In the genomic region with DNA sequence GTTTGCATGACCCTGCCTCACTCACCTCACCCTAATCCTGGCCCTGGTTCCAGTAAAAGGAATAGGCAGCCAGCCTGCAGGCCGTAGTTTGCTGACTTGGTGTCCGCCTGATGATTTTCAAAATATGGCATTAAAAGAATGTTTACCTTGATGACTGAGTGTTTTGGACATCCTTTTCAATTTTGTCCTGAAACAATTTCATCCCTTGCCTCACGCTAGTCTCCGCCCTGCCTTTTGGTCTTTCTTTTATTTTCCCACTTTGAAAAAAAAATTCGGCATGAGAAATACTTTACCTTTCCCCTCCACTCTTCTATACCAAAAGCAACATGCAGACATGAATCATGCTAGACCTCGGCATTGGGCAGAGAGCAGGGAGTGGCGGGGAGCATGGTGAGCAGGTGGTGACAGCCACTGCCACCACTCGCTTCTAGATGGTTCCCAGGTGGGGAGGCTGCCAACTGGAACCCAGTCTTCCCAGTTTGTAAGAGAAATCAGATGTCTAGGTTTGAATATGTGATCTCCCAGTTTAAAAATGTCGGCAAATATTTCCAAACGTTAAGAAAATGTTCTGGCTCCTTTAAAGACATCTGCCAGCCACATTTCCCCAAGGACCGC, we compare ENCODE assay signal across 20 cellular contexts.
"Had no signal": no experiment of that assay in that cellular context is flagged by ENCODE, and none has a peak within 500 bp of the region (broad histone marks: within the 10 kb centered on the region; RNA-seq: fewer than 3 reads in every experiment).

No MANE protein-coding gene starts in this region.

- H3K79me2 ChIP-seq: hepatocyte had no signal

- H3K27ac Mint-ChIP-seq: activated CD4-positive, alpha-beta memory T cell treated with anti-CD3 and anti-CD28 coated beads, Interleukin-2, amount 10 ng/mL, durations not matched to agents 7 days and 5 days; activated CD8-positive, alpha-beta memory T cell treated with anti-CD3 and anti-CD28 coated beads, Interleukin-2, amount 10 ng/mL, durations not matched to agents 7 days and 5 days; activated T-helper 2 cell treated with anti-CD3 and anti-CD28 coated beads, Interferon-gamma antibody, Interleukin-2, Interleukin-4, amounts not matched to agents 10 μg/mL and 5 μg/mL and 100 μg/mL, durations not matched to agents 14 hours and 24 hours and 36 hours; dendritic cell treated with granulocyte-macrophage colony-stimulating factor and Interleukin-4, amounts not matched to agents 40 ng/mL and 50 ng/mL, for 4 days; T-helper 2 cell treated with Interferon-gamma antibody and Interleukin-4, amounts not matched to agents 5 μg/mL and 100 μg/mL, for 36 hours; WTC11 had no signal

- H3K36me3 ChIP-seq: right atrium auricular region had no signal

- DNase-seq: activated CD4-positive, alpha-beta memory T cell treated with anti-CD3 and anti-CD28 coated beads, Interleukin-2, amount 10 ng/mL, durations not matched to agents 7 days and 5 days; activated CD4-positive, alpha-beta T cell treated with anti-CD3 and anti-CD28 coated beads for 4 hours; activated CD8-positive, alpha-beta memory T cell treated with anti-CD3 and anti-CD28 coated beads, Interleukin-2, amount 10 ng/mL, durations not matched to agents 7 days and 5 days; activated naive CD4-positive, alpha-beta T cell treated with anti-CD3 and anti-CD28 coated beads, Interleukin-2, amount 50 U/mL, for 16 hours; activated T-cell treated with anti-CD3 and anti-CD28 coated beads, Interleukin-2, amount 50 U/mL, for 1 hour; cerebellar nuclear complex; effector memory CD4-positive, alpha-beta T cell; esophagus squamous epithelium; small intestine; stimulated activated CD4-positive, alpha-beta T cell treated with anti-CD3 and anti-CD28 coated beads, Interleukin-4, amount 100 ng/mL, for 1 hour had no signal

- H3K27me3 ChIP-seq: ascending aorta, right atrium auricular region had no signal

- H3K27ac ChIP-seq: ascending aorta, esophagus squamous epithelium, hepatocyte, left lung, prostate gland, right atrium auricular region had no signal

- H3K36me3 Mint-ChIP-seq: activated CD8-positive, alpha-beta memory T cell treated with anti-CD3 and anti-CD28 coated beads, Interleukin-2, amount 10 ng/mL, durations not matched to agents 7 days and 5 days had no signal

- H3K4me2 ChIP-seq: hepatocyte had no signal

- H3K4me3 ChIP-seq: ascending aorta, esophagus squamous epithelium, hepatocyte, left lung, prostate gland, right atrium auricular region had no signal

- ATAC-seq: activated CD8-positive, alpha-beta memory T cell treated with anti-CD3 and anti-CD28 coated beads, Interleukin-2, amount 10 ng/mL, durations not matched to agents 7 days and 5 days; left lung had no signal

- H3K4me1 ChIP-seq: prostate gland had no signal

- H3K4me3 Mint-ChIP-seq: activated CD4-positive, alpha-beta memory T cell treated with anti-CD3 and anti-CD28 coated beads, Interleukin-2, amount 10 ng/mL, durations not matched to agents 7 days and 5 days; activated CD8-positive, alpha-beta memory T cell treated with anti-CD3 and anti-CD28 coated beads, Interleukin-2, amount 10 ng/mL, durations not matched to agents 7 days and 5 days; dendritic cell treated with granulocyte-macrophage colony-stimulating factor and Interleukin-4, amounts not matched to agents 40 ng/mL and 50 ng/mL, for 4 days; neural crest cell; T-helper 2 cell treated with Interferon-gamma antibody and Interleukin-4, amounts not matched to agents 5 μg/mL and 100 μg/mL, for 36 hours; WTC11 had no signal

- H3K9me3 Mint-ChIP-seq: activated CD4-positive, alpha-beta memory T cell treated with anti-CD3 and anti-CD28 coated beads, Interleukin-2, amount 10 ng/mL, durations not matched to agents 7 days and 5 days; activated T-helper 2 cell treated with anti-CD3 and anti-CD28 coated beads, Interferon-gamma antibody, Interleukin-2, Interleukin-4, amounts not matched to agents 10 μg/mL and 5 μg/mL and 100 μg/mL, durations not matched to agents 14 hours and 24 hours and 36 hours; dendritic cell treated with granulocyte-macrophage colony-stimulating factor and Interleukin-4, amounts not matched to agents 40 ng/mL and 50 ng/mL, for 4 days; neural crest cell; T-helper 2 cell treated with Interferon-gamma antibody and Interleukin-4, amounts not matched to agents 5 μg/mL and 100 μg/mL, for 36 hours; WTC11 had no signal

- H3K9me3 ChIP-seq: ascending aorta, esophagus squamous epithelium, left lung, prostate gland, right atrium auricular region had no signal

- H2AFZ ChIP-seq: hepatocyte had no signal

- H3K4me1 Mint-ChIP-seq: activated CD4-positive, alpha-beta memory T cell treated with anti-CD3 and anti-CD28 coated beads, Interleukin-2, amount 10 ng/mL, durations not matched to agents 7 days and 5 days; activated CD8-positive, alpha-beta memory T cell treated with anti-CD3 and anti-CD28 coated beads, Interleukin-2, amount 10 ng/mL, durations not matched to agents 7 days and 5 days had no signal
